In the genomic region with DNA sequence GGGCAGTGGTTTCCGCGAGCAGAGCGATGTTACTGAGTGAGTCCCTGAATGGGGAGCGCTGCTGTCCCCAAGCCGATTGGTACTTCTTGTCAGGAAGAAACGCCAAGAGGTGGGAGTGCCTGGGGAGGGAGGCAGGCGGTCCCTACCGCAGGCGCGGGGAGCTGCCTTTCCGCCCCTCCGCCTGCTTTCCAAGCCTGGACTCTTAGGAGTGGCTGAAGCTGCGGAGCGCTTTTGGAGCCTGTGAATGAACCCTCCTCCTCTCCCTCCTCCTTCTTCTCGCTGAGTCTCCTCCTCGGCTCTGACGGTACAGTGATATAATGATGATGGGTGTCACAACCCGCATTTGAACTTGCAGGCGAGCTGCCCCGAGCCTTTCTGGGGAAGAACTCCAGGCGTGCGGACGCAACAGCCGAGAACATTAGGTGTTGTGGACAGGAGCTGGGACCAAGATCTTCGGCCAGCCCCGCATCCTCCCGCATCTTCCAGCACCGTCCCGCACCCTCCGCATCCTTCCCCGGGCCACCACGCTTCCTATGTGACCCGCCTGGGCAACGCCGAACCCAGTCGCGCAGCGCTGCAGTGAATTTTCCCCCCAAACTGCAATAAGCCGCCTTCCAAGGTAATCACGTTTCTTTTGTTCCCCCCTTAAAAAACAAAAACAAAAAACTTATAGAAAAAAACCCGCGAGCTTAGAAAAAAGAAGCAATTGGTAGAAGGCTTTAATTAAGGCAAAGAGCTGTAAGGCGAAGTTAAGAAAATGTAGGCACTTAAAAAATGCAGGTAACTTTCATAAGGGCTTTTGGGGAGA, we compare ENCODE assay signal across 1 cellular context.
TF ChIP-seq lines count a peak whose summit lies in the region.

A gene (plus strand): TSS at position 340 of the 808 bp plus-strand sequence. CDS start 11,775 bp downstream, outside the sequence.

TF ChIP-seq in H1, 55 proteins besides CTCF, POLR2A, EP300 and RAD21:
- no peak for TF ChIP-seq KDM5A (IDR thresholded peaks at IDR 0.05; ENCODE audit: low read length)
- peak; percentile 86 for TF ChIP-seq RBBP5 (IDR thresholded peaks at IDR 0.05; ENCODE audit: borderline replicate concordance, low read depth, low read length)
- TF ChIP-seq SIX5 (IDR thresholded peaks at IDR 0.05; ENCODE audit: low read depth, low read length), result no peak
- TF ChIP-seq TAF1 (IDR thresholded peaks at IDR 0.05; ENCODE audit: low read depth, low read length), result peak; percentile 69; the same call in 1 of the 2 replicates
- no peak for TF ChIP-seq NRF1 (IDR thresholded peaks at IDR 0.05; ENCODE audit: low read depth, low read length)
- TF ChIP-seq SIRT6 (IDR thresholded peaks at IDR 0.05; ENCODE audit: low read length), result no peak
- TF ChIP-seq TBP (IDR thresholded peaks at IDR 0.05; ENCODE audit: low read depth, low read length), result no peak; the same call in 1 of the 2 replicates
- TF ChIP-seq SAP30 (IDR thresholded peaks at IDR 0.05; ENCODE audit: insufficient read depth, insufficient replicate concordance, low read length), result peak; percentile 51
- TF ChIP-seq PHF8 (conservative IDR thresholded peaks at IDR 0.05; ENCODE audit: low read depth, low read length), result 0 out of 2 replicates have a peak, but pooled peaks have one; percentile 25
- no peak for TF ChIP-seq BACH1 (IDR thresholded peaks at IDR 0.05; ENCODE audit: low read length)
- TF ChIP-seq BCL11A (IDR thresholded peaks at IDR 0.05; ENCODE audit: low read depth in 2 of 2, low read length in 2 of 2), result no peak
- TF ChIP-seq RFX5 (IDR thresholded peaks at IDR 0.05; ENCODE audit: borderline replicate concordance, low read depth, low read length), result no peak
- no peak for TF ChIP-seq SP2 (IDR thresholded peaks at IDR 0.05; ENCODE audit: low read length)
- peak; percentile 29 for TF ChIP-seq TAF7 (optimal IDR thresholded peaks at IDR 0.05; ENCODE audit: borderline replicate concordance, low read depth, low read length)
- TF ChIP-seq CHD2 (IDR thresholded peaks at IDR 0.05; ENCODE audit: low read length), result no peak
- TF ChIP-seq TCF12 (IDR thresholded peaks at IDR 0.05; ENCODE audit: low read depth, low read length), result no peak
- TF ChIP-seq ASH2L (IDR thresholded peaks at IDR 0.05; ENCODE audit: low read length), result peak; percentile 62
- TF ChIP-seq POLR2AphosphoS5 (IDR thresholded peaks at IDR 0.05; ENCODE audit: low read depth, low read length), result no peak; the same call in 1 of the 2 replicates
- TF ChIP-seq RNF2 (IDR thresholded peaks at IDR 0.05; ENCODE audit: borderline replicate concordance, low read depth, low read length, missing control alignments, poor library complexity, severe bottlenecking), result peak; percentile 24
